Comparison of ENCODE assay signal across 12 cellular contexts in the genomic region with DNA sequence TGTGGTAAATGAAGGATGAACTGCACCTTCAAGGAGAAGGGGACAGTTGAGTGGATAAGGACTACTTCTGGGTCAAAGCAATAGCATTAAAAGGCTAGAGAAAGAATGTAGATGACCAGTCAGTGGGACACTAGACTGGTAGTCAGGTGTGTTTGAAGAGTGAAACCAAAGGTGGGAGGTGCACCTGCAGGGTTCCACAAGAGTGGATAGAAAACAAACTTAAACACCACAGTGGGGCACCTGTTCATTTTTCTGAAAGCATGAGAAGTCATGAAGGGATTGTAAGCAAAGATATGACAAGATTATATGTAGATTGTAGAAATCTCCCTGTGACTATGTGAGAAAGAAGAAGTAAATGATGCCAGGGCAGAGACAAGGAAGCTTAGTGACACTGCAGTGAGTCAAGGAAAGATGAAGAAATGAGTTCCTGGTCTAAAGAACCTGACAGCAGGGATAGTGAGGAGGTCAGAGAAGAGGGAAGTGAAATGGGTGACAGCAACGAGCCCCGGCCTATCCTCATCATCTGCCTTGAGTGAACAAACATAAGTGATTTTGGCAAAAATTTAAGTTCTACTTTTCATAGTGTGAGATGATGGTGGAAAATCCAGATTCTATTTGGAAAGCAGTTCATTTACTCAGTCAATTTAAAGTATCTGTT.
DNase-seq lines count a peak whose midpoint lies in the region; ATAC-seq, FAIRE-seq and TF ChIP-seq lines count a peak whose summit lies in the region.
"Had no signal": no experiment of that assay in that cellular context is flagged by ENCODE, and none has a peak within 500 bp of the region (broad histone marks: within the 10 kb centered on the region; RNA-seq: fewer than 3 reads in every experiment).

No MANE protein-coding gene starts in this region.

- ATAC-seq in GM18511 (IDR thresholded peaks at IDR 0.05; ENCODE audit: unreplicated experiment), result peak; percentile 62
- peak; percentile 44 for ATAC-seq in GM21825 (IDR thresholded peaks at IDR 0.05; ENCODE audit: unreplicated experiment)
- ATAC-seq in lower lobe of right lung, result peak; percentile 83 to 86
- ATAC-seq: activated CD4-positive, CD25-positive, alpha-beta regulatory T cell treated with anti-CD3 and anti-CD28 coated beads, Interleukin-2, amount 50 U/mL, for 24 hours had no signal

- H3K27ac Mint-ChIP-seq in type B pancreatic cell, result no peak overlapping the region

- no peaks in the 10 kb centered on the region for H3K36me3 Mint-ChIP-seq in type B pancreatic cell

- TF ChIP-seq POLR2A in NB4 (IDR thresholded peaks at IDR 0.05; ENCODE audit: extremely low read depth, insufficient read length) (no peak), GM12891 (IDR thresholded peaks at IDR 0.05; ENCODE audit: low read depth, low read length) (no peak)

- intact Hi-C loops in lower lobe of right lung (cut with DNase I), result no loop called here

- H3K27me3 ChIP-seq in lower lobe of right lung (ENCODE audit: low read depth), result no peaks in the 10 kb centered on the region

- H3K4me1 ChIP-seq in lower lobe of right lung, result no peaks in the 10 kb centered on the region

- H3K9me3 Mint-ChIP-seq in type B pancreatic cell, result peaks cover 7% of the 10 kb centered on the region

- no peaks in the 10 kb centered on the region for H3K9me3 ChIP-seq in lower lobe of right lung

- TF ChIP-seq CTCF in NB4 (IDR thresholded peaks at IDR 0.05; ENCODE audit: low read depth, low read length), result no peak
- no peak for TF ChIP-seq CTCF in lower lobe of right lung (IDR thresholded peaks at IDR 0.05)
- no peak for TF ChIP-seq CTCF in type B pancreatic cell (conservative IDR thresholded peaks at IDR 0.05)

- H3K27me3 Mint-ChIP-seq in type B pancreatic cell, result peaks cover 4% of the 10 kb centered on the region

- H3K27ac ChIP-seq in lower lobe of right lung, result no peak overlapping the region
- H3K27ac ChIP-seq: C4-2B had no signal

- H3K4me3 ChIP-seq in NB4 (ENCODE audit: low read depth, low read length) (no peak overlapping the region), lower lobe of right lung (no peak overlapping the region)

- FAIRE-seq in GM12891 (lab: Jason Lieb, UNC), result no peak
- FAIRE-seq: astrocyte had no signal

- no peak overlapping the region for H3K4me3 Mint-ChIP-seq in type B pancreatic cell

- H3K36me3 ChIP-seq in lower lobe of right lung, result no peaks in the 10 kb centered on the region

- peak; percentile 13 for DNase-seq in NB4 (ENCODE audit: low read depth)
- DNase-seq in lower lobe of right lung, result no peak
- DNase-seq in RKO (ENCODE audit: low spot score), result no peak
- no peak for DNase-seq in stimulated activated CD8-positive, alpha-beta memory T cell treated with anti-CD3 and anti-CD28 coated beads, Interleukin-4, amount 100 ng/mL, for 48 hours
- DNase-seq in GM12891 (ENCODE audit: insufficient read length, low spot score), result no peak
- no peak for DNase-seq in type B pancreatic cell (ENCODE audit: extremely low spot score, unreplicated experiment)
- DNase-seq: NCI-H524 had no signal

- H3K4me1 Mint-ChIP-seq in type B pancreatic cell (ENCODE audit: unreplicated experiment), result no peaks in the 10 kb centered on the region

TF ChIP-seq in GM12891, 5 proteins besides CTCF, POLR2A, EP300 and RAD21:
- TF ChIP-seq POLR2AphosphoS5 (IDR thresholded peaks at IDR 0.05; ENCODE audit: low read depth, low read length) (no peak), PAX5 (IDR thresholded peaks at IDR 0.05; ENCODE audit: insufficient read depth, low read length, severe bottlenecking) (no peak), TAF1 (IDR thresholded peaks at IDR 0.05; ENCODE audit: low read depth, low read length) (no peak), SPI1 (IDR thresholded peaks at IDR 0.05; ENCODE audit: low read depth, low read length) (no peak), POU2F2 (IDR thresholded peaks at IDR 0.05; ENCODE audit: low read depth, low read length) (no peak)
